ENCODE assay signal across 3 cellular contexts in genomic region chr16:74400238-74400637, GRCh38. TPM values are rescaled to one million over a fixed set of nuclear protein-coding genes. Genes with fewer than 3 reads are reported as not detected.
"Had no signal": no experiment of that assay in that cellular context is flagged by ENCODE, and none has a peak within 500 bp of the region (broad histone marks: within the 10 kb centered on the region; RNA-seq: fewer than 3 reads in every experiment).

No MANE protein-coding gene starts in this region.

RNA-seq across cellular contexts. Expression of gene CLEC18B, which starts 21.0 kb away (rescaled TPM):
- total RNA-seq: HT1080, SK-MEL-5 had no signal
- polyA plus RNA-seq: IgD-negative memory B cell had no signal

RNA-seq across cellular contexts. Expression of gene NPIPB15, which starts 24.1 kb away (rescaled TPM):
- total RNA-seq: HT1080, SK-MEL-5 had no signal
